Comparison of ENCODE assay signal across 8 cellular contexts in genomic region chr9:130021842-130022241, GRCh38. TPM values are rescaled to one million over a fixed set of nuclear protein-coding genes. Genes with fewer than 3 reads are reported as not detected.
DNase-seq lines count a peak whose midpoint lies in the region; ATAC-seq and TF ChIP-seq lines count a peak whose summit lies in the region.
"Not testable (repeated sequence)": the region's sequence is repeated elsewhere in the genome, so short reads cannot be mapped to it uniquely, and the experiment has no call there.

No MANE protein-coding gene starts in this region.

- H3K36me3 ChIP-seq in CD4-positive, alpha-beta memory T cell (ENCODE audit: insufficient read depth, low read length); trophoblast cell (ENCODE audit: control insufficient read depth in 1 of 2, insufficient read depth in 2 of 2, low read length in 2 of 2); transverse colon: not testable (repeated sequence)
- peaks cover 47% of the 10 kb centered on the region for H3K36me3 ChIP-seq in OCI-LY3 (replicated peaks; ENCODE audit: low read depth, low read length)

- not testable (repeated sequence) for H3K27me3 ChIP-seq in CD4-positive, alpha-beta memory T cell (ENCODE audit: insufficient read depth, low read length); OCI-LY3 (ENCODE audit: low read depth, low read length); trophoblast cell (ENCODE audit: insufficient read depth, low read length); transverse colon

- CTCF ChIA-PET in CD4-positive, alpha-beta memory T cell (lab: Charles Lee; ENCODE audit: partially characterized antibody) = not testable (repeated sequence)
- CTCF ChIA-PET in activated CD4-positive, alpha-beta memory T cell treated with anti-CD3 and anti-CD28 coated beads for 36 hours (lab: Charles Lee) = interaction anchor here (0.7 to 1.3 kb wide), 2 partner anchors 31 to 106 kb away, joined by 3 read pairs; partner anchors contain the start of gene GPR107

- H4K20me1 ChIP-seq in OCI-LY3 (ENCODE audit: insufficient read depth, low read length) = peaks cover 61% of the 10 kb centered on the region

- intact Hi-C loops in CD4-positive, alpha-beta memory T cell (cut with micrococcal nuclease) = loop anchor here (2.0 kb wide), 2 partner anchors 15 kb away; no protein-coding TSS in a partner anchor
- intact Hi-C loops in activated CD4-positive, alpha-beta memory T cell treated with anti-CD3 and anti-CD28 coated beads for 36 hours (cut with micrococcal nuclease) = loop anchor here (2.0 kb wide), 1 partner anchor 17 kb away; no protein-coding TSS in a partner anchor
- intact Hi-C loops in activated T-helper 1 cell treated with anti-CD3 and anti-CD28 coated beads, Interleukin-12 subunit alpha, Interleukin-12 subunit beta, Interleukin-2, Interleukin-4 antibody, amounts not matched to agents 30 ng/mL and 10 ng/mL and 1 ng/mL, durations not matched to agents 14 hours and 24 hours and 36 hours (cut with micrococcal nuclease) = loop anchor here (1.0 kb wide), 1 partner anchor 7 kb away; no protein-coding TSS in a partner anchor
- intact Hi-C loops in transverse colon (cut with DNase I; ENCODE audit: low total_unique reads) = loop anchor here (5.0 kb wide), 1 partner anchor 700 kb away; no protein-coding TSS in a partner anchor

- not testable (repeated sequence) for ATAC-seq in activated naive CD8-positive, alpha-beta T cell treated with anti-CD3 and anti-CD28 coated beads, Interleukin-2, amount 50 U/mL, for 24 hours; left lobe of liver

- not testable (repeated sequence) for H2BK120ac ChIP-seq in trophoblast cell (ENCODE audit: insufficient read depth, low read length, poor library complexity)

- peak overlapping the region; percentile 19 for H3K27ac ChIP-seq in CD4-positive, alpha-beta memory T cell (ENCODE audit: low read depth, low read length)
- H3K27ac ChIP-seq in OCI-LY3 (ENCODE audit: low read length) (peak overlapping the region; percentile 99), transverse colon (peak overlapping the region in 3 of 4 donors; percentile 66 to 76 (median 74))
- H3K27ac ChIP-seq in trophoblast cell (ENCODE audit: low read depth, low read length) = not testable (repeated sequence)

- not testable (repeated sequence) for H2BK12ac ChIP-seq in trophoblast cell (ENCODE audit: low read length)

- H3K4me1 Mint-ChIP-seq in CD4-positive, alpha-beta memory T cell = peaks cover 64 to 93% (median 75%) of the 10 kb centered on the region in 4 donors
- peaks cover 91% of the 10 kb centered on the region for H3K4me1 Mint-ChIP-seq in activated CD4-positive, alpha-beta memory T cell treated with anti-CD3 and anti-CD28 coated beads for 36 hours (ENCODE audit: low read depth)
- peaks cover 82% of the 10 kb centered on the region for H3K4me1 Mint-ChIP-seq in activated T-helper 1 cell treated with anti-CD3 and anti-CD28 coated beads, Interleukin-12 subunit alpha, Interleukin-12 subunit beta, Interleukin-2, Interleukin-4 antibody, amounts not matched to agents 30 ng/mL and 10 ng/mL and 1 ng/mL, durations not matched to agents 14 hours and 24 hours and 36 hours (ENCODE audit: low read depth)
- peaks cover 99% of the 10 kb centered on the region for H3K4me1 Mint-ChIP-seq in activated naive CD8-positive, alpha-beta T cell treated with anti-CD3 and anti-CD28 coated beads, Interleukin-2, amount 50 U/mL, for 24 hours

- peak overlapping the region; percentile 84 for H3K4me2 ChIP-seq in OCI-LY3 (ENCODE audit: low read length)
- H3K4me2 ChIP-seq in trophoblast cell (ENCODE audit: low read length) = not testable (repeated sequence)

- H3K4me1 ChIP-seq in CD4-positive, alpha-beta memory T cell (ENCODE audit: insufficient read depth, low read length) = peaks cover 90% of the 10 kb centered on the region
- peaks cover 92% of the 10 kb centered on the region for H3K4me1 ChIP-seq in OCI-LY3 (ENCODE audit: low read length)
- not testable (repeated sequence) for H3K4me1 ChIP-seq in trophoblast cell (ENCODE audit: control insufficient read depth in 1 of 2, insufficient read depth in 2 of 2, low read length in 2 of 2)
- H3K4me1 ChIP-seq in transverse colon = peaks cover 14 to 58% (median 30%) of the 10 kb centered on the region in 4 donors

- H4K8ac ChIP-seq in trophoblast cell (ENCODE audit: low read depth, low read length) = not testable (repeated sequence)

- H4K12ac ChIP-seq in trophoblast cell (ENCODE audit: low read depth, low read length) = not testable (repeated sequence)

- not testable (repeated sequence) for H3K23ac ChIP-seq in trophoblast cell (ENCODE audit: low read length)

- not testable (repeated sequence) for TF ChIP-seq EP300 in transverse colon (IDR thresholded peaks at IDR 0.05; ENCODE audit: low read depth)

- peak overlapping the region; percentile 82 for H3K9ac ChIP-seq in OCI-LY3 (ENCODE audit: low read length)
- not testable (repeated sequence) for H3K9ac ChIP-seq in trophoblast cell (ENCODE audit: low read length)

- TF ChIP-seq POLR2A in transverse colon (IDR thresholded peaks at IDR 0.05) = not testable (repeated sequence)

- H3K9me3 ChIP-seq in CD4-positive, alpha-beta memory T cell (ENCODE audit: control insufficient read depth in 1 of 2, low read length in 2 of 2); OCI-LY3 (ENCODE audit: insufficient read depth, low read length); trophoblast cell (ENCODE audit: insufficient read depth, low read depth, low read length); transverse colon: not testable (repeated sequence)

- peaks cover 99% of the 10 kb centered on the region for H3K79me2 ChIP-seq in OCI-LY3 (ENCODE audit: low read length)
- not testable (repeated sequence) for H3K79me2 ChIP-seq in trophoblast cell (ENCODE audit: control insufficient read depth, insufficient read depth, low read length, poor library complexity)

- not testable (repeated sequence) for H2BK5ac ChIP-seq in trophoblast cell (ENCODE audit: low read depth, low read length, poor library complexity)

- not testable (repeated sequence) for TF ChIP-seq CTCF in OCI-LY3 (IDR thresholded peaks at IDR 0.05; ENCODE audit: low read depth, low read length); transverse colon (IDR thresholded peaks at IDR 0.05)

- H3K18ac ChIP-seq in trophoblast cell (ENCODE audit: low read length) = peak overlapping the region; percentile 71

- not testable (repeated sequence) for H2AK5ac ChIP-seq in trophoblast cell (ENCODE audit: low read length)

- not testable (repeated sequence) for H2AFZ ChIP-seq in OCI-LY3 (ENCODE audit: low read depth, low read length); trophoblast cell (ENCODE audit: insufficient read depth, low read length, poor library complexity)

- H3K27ac Mint-ChIP-seq in CD4-positive, alpha-beta memory T cell = peak overlapping the region; percentile 48 to 95 (median 90)
- H3K27ac Mint-ChIP-seq in activated CD4-positive, alpha-beta memory T cell treated with anti-CD3 and anti-CD28 coated beads for 36 hours = peak overlapping the region; percentile 96
- peak overlapping the region; percentile 89 for H3K27ac Mint-ChIP-seq in activated T-helper 1 cell treated with anti-CD3 and anti-CD28 coated beads, Interleukin-12 subunit alpha, Interleukin-12 subunit beta, Interleukin-2, Interleukin-4 antibody, amounts not matched to agents 30 ng/mL and 10 ng/mL and 1 ng/mL, durations not matched to agents 14 hours and 24 hours and 36 hours
- peak overlapping the region; percentile 86 for H3K27ac Mint-ChIP-seq in activated naive CD8-positive, alpha-beta T cell treated with anti-CD3 and anti-CD28 coated beads, Interleukin-2, amount 50 U/mL, for 24 hours

- not testable (repeated sequence) for H3K27me3 Mint-ChIP-seq in CD4-positive, alpha-beta memory T cell; activated CD4-positive, alpha-beta memory T cell treated with anti-CD3 and anti-CD28 coated beads for 36 hours; activated T-helper 1 cell treated with anti-CD3 and anti-CD28 coated beads, Interleukin-12 subunit alpha, Interleukin-12 subunit beta, Interleukin-2, Interleukin-4 antibody, amounts not matched to agents 30 ng/mL and 10 ng/mL and 1 ng/mL, durations not matched to agents 14 hours and 24 hours and 36 hours (ENCODE audit: insufficient read depth); activated naive CD8-positive, alpha-beta T cell treated with anti-CD3 and anti-CD28 coated beads, Interleukin-2, amount 50 U/mL, for 24 hours

- not testable (repeated sequence) for DNase-seq in CD4-positive, alpha-beta memory T cell; activated CD4-positive, alpha-beta memory T cell treated with anti-CD3 and anti-CD28 coated beads for 36 hours; activated T-helper 1 cell treated with anti-CD3 and anti-CD28 coated beads, Interleukin-12 subunit alpha, Interleukin-12 subunit beta, Interleukin-2, Interleukin-4 antibody, amounts not matched to agents 30 ng/mL and 10 ng/mL and 1 ng/mL, durations not matched to agents 14 hours and 24 hours and 36 hours (ENCODE audit: low spot score); activated naive CD8-positive, alpha-beta T cell treated with anti-CD3 and anti-CD28 coated beads, Interleukin-2, amount 50 U/mL, for 24 hours; trophoblast cell; transverse colon
- DNase-seq in left lobe of liver (ENCODE audit: low spot score) = peak; percentile 15

- H3K79me1 ChIP-seq in trophoblast cell (ENCODE audit: low read length) = not testable (repeated sequence)

- peaks cover 18 to 56% of the 10 kb centered on the region in 2 donors for H3K36me3 Mint-ChIP-seq in CD4-positive, alpha-beta memory T cell
- H3K36me3 Mint-ChIP-seq in activated CD4-positive, alpha-beta memory T cell treated with anti-CD3 and anti-CD28 coated beads for 36 hours = peaks cover 34% of the 10 kb centered on the region
- peaks cover 24% of the 10 kb centered on the region for H3K36me3 Mint-ChIP-seq in activated T-helper 1 cell treated with anti-CD3 and anti-CD28 coated beads, Interleukin-12 subunit alpha, Interleukin-12 subunit beta, Interleukin-2, Interleukin-4 antibody, amounts not matched to agents 30 ng/mL and 10 ng/mL and 1 ng/mL, durations not matched to agents 14 hours and 24 hours and 36 hours (ENCODE audit: low read depth)
- peaks cover 47% of the 10 kb centered on the region for H3K36me3 Mint-ChIP-seq in activated naive CD8-positive, alpha-beta T cell treated with anti-CD3 and anti-CD28 coated beads, Interleukin-2, amount 50 U/mL, for 24 hours (ENCODE audit: low read depth)

- not testable (repeated sequence) for H3K4me3 ChIP-seq in CD4-positive, alpha-beta memory T cell (ENCODE audit: low read length in 2 of 2); trophoblast cell (ENCODE audit: low read depth, low read length); transverse colon
- peak overlapping the region; percentile 69 for H3K4me3 ChIP-seq in OCI-LY3 (ENCODE audit: low read length)

- POLR2A ChIA-PET in CD4-positive, alpha-beta memory T cell (lab: Charles Lee; ENCODE audit: partially characterized antibody) = interaction anchor here (0.6 to 2.7 kb wide), 8 partner anchors 9 to 187 kb away, joined by 3 to 14 read pairs (median 4); partner anchors contain the start of gene C9orf78
- POLR2A ChIA-PET in activated CD4-positive, alpha-beta memory T cell treated with anti-CD3 and anti-CD28 coated beads for 36 hours (lab: Charles Lee) = interaction anchor here (0.6 to 6.7 kb wide), 4 partner anchors 8 to 63 kb away, joined by 3 to 59 read pairs (median 10); partner anchors contain the start of gene FNBP1

- not testable (repeated sequence) for H3K9me3 Mint-ChIP-seq in CD4-positive, alpha-beta memory T cell; activated CD4-positive, alpha-beta memory T cell treated with anti-CD3 and anti-CD28 coated beads for 36 hours; activated T-helper 1 cell treated with anti-CD3 and anti-CD28 coated beads, Interleukin-12 subunit alpha, Interleukin-12 subunit beta, Interleukin-2, Interleukin-4 antibody, amounts not matched to agents 30 ng/mL and 10 ng/mL and 1 ng/mL, durations not matched to agents 14 hours and 24 hours and 36 hours; activated naive CD8-positive, alpha-beta T cell treated with anti-CD3 and anti-CD28 coated beads, Interleukin-2, amount 50 U/mL, for 24 hours

- not testable (repeated sequence) for H3K14ac ChIP-seq in trophoblast cell (ENCODE audit: low read length)

- H3K4ac ChIP-seq in trophoblast cell (ENCODE audit: low read depth, low read length) = not testable (repeated sequence)

- peak overlapping the region in 4 of 8 donors; percentile 9 to 82 (median 40) for H3K4me3 Mint-ChIP-seq in CD4-positive, alpha-beta memory T cell
- H3K4me3 Mint-ChIP-seq in activated CD4-positive, alpha-beta memory T cell treated with anti-CD3 and anti-CD28 coated beads for 36 hours; activated T-helper 1 cell treated with anti-CD3 and anti-CD28 coated beads, Interleukin-12 subunit alpha, Interleukin-12 subunit beta, Interleukin-2, Interleukin-4 antibody, amounts not matched to agents 30 ng/mL and 10 ng/mL and 1 ng/mL, durations not matched to agents 14 hours and 24 hours and 36 hours: not testable (repeated sequence)
- H3K4me3 Mint-ChIP-seq in activated naive CD8-positive, alpha-beta T cell treated with anti-CD3 and anti-CD28 coated beads, Interleukin-2, amount 50 U/mL, for 24 hours = peak overlapping the region; percentile 45

- no CpG with 5 or more reads among the region's 3 CpGs for WGBS in trophoblast cell (ENCODE audit: extremely low coverage, insufficient coverage, insufficient read length)
- 93 to 100% methylated on average over 3 of the region's 3 CpGs for WGBS in transverse colon (ENCODE audit: low coverage in 1 of 2), 2 donors

- not testable (repeated sequence) for H4K91ac ChIP-seq in trophoblast cell (ENCODE audit: low read depth, low read length)

- in situ Hi-C loops in transverse colon (cut with MboI; ENCODE audit: low pct_ligation_motif_present in 1 of 4, low pct_unique_long_range_greater_than_20kb in 1 of 4, low sequenced_read_pairs in 3 of 4) = not testable (repeated sequence)

RNA-seq across cellular contexts. Expression of gene FNBP1, which starts 21.1 kb away (rescaled TPM):
- total RNA-seq in CD4-positive, alpha-beta memory T cell = 100 to 1,000 TPM; 197 to 202 TPM
- 100 to 1,000 TPM; 143 to 165 TPM for polyA plus RNA-seq in CD4-positive, alpha-beta memory T cell
- 100 to 1,000 TPM; 215 to 228 TPM for total RNA-seq in activated CD4-positive, alpha-beta memory T cell treated with anti-CD3 and anti-CD28 coated beads for 36 hours
- total RNA-seq in activated T-helper 1 cell treated with anti-CD3 and anti-CD28 coated beads, Interleukin-12 subunit alpha, Interleukin-12 subunit beta, Interleukin-2, Interleukin-4 antibody, amounts not matched to agents 30 ng/mL and 10 ng/mL and 1 ng/mL, durations not matched to agents 14 hours and 24 hours and 36 hours = 195 and 202 TPM in 2 replicates
- total RNA-seq in left lobe of liver (12.7 TPM), transverse colon (100 to 1,000 TPM in 1 of 4 donors, 10 to 100 TPM in 3; 38.5 to 114 (median 62.9) TPM)
- 42.7 and 44.8 TPM in 2 replicates for polyA plus RNA-seq in trophoblast cell (2013)

RNA-seq across cellular contexts. Expression of gene GPR107, which starts 31.9 kb away (rescaled TPM):
- total RNA-seq in CD4-positive, alpha-beta memory T cell = 10 to 100 TPM; 23.8 to 24.4 TPM
- 1 to 10 TPM; 2.2 to 3.3 TPM for polyA plus RNA-seq in CD4-positive, alpha-beta memory T cell
- 10 to 100 TPM; 20.7 to 22.8 TPM for total RNA-seq in activated CD4-positive, alpha-beta memory T cell treated with anti-CD3 and anti-CD28 coated beads for 36 hours
- total RNA-seq in activated T-helper 1 cell treated with anti-CD3 and anti-CD28 coated beads, Interleukin-12 subunit alpha, Interleukin-12 subunit beta, Interleukin-2, Interleukin-4 antibody, amounts not matched to agents 30 ng/mL and 10 ng/mL and 1 ng/mL, durations not matched to agents 14 hours and 24 hours and 36 hours = 23.1 and 24.9 TPM in 2 replicates
- 14.1 TPM for total RNA-seq in left lobe of liver
- polyA plus RNA-seq in trophoblast cell (2013) = 32.0 and 32.1 TPM in 2 replicates
- 10 to 100 TPM; 25.7 to 33.7 (median 32.7) TPM for total RNA-seq in transverse colon
